33 cellular contexts compared by ENCODE assay signal in the genomic region with DNA sequence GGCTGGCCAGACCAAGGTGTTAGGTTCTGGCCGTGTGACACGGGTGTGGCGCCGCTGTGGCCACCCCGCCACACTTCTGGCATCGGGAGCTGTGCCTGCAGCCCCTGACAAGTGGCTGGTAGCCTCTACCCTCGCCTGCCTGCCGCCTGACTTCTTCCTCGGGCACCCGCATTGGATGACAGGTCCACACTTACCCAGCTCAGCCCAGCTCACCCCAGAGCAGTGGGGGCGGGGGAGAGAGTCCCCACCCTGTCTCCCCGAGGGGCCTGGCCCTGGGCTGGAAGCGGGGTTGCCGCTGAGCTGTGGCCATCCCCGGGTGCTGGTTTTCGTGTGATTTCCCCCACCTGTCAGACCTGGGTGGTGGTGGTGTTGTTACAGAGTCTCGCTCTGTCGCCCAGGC. TPM values are rescaled to one million over a fixed set of nuclear protein-coding genes. Genes with fewer than 3 reads are reported as not detected.
DNase-seq lines count a peak whose midpoint lies in the region; ATAC-seq, FAIRE-seq and TF ChIP-seq lines count a peak whose summit lies in the region.
"Had no signal": no experiment of that assay in that cellular context is flagged by ENCODE, and none has a peak within 500 bp of the region (broad histone marks: within the 10 kb centered on the region; RNA-seq: fewer than 3 reads in every experiment).

No MANE protein-coding gene starts in this region.

- FAIRE-seq in K562 (lab: Jason Lieb, UNC): no peak
- FAIRE-seq: colon, G401.6, HTR-8/SVneo had no signal

- no peak overlapping the region for H4K91ac ChIP-seq in neuronal stem cell (ENCODE audit: low read depth, low read length, poor library complexity)

- H3K27ac Mint-ChIP-seq in T-cell (no peak overlapping the region), immature natural killer cell (no peak overlapping the region)
- H3K27ac Mint-ChIP-seq: activated naive CD4-positive, alpha-beta T cell treated with anti-CD3 and anti-CD28 coated beads, Interleukin-2, amount 50 U/mL, for 24 hours had no signal

- no peaks in the 10 kb centered on the region for H3K36me3 Mint-ChIP-seq in T-cell
- H3K36me3 Mint-ChIP-seq in immature natural killer cell: no peaks in the 10 kb centered on the region
- H3K36me3 Mint-ChIP-seq: activated naive CD4-positive, alpha-beta T cell treated with anti-CD3 and anti-CD28 coated beads, Interleukin-2, amount 50 U/mL, for 24 hours had no signal

- H3K36me3 ChIP-seq in BLaER1 (no peaks in the 10 kb centered on the region), Karpas-422 (ENCODE audit: insufficient read depth, low read length) (no peaks in the 10 kb centered on the region), K562 (ENCODE audit: control insufficient read depth, insufficient read depth, low read length) (no peaks in the 10 kb centered on the region), neuronal stem cell (replicated peaks in 1 of 2; ENCODE audit: control insufficient read depth in 2 of 2, insufficient read depth in 2 of 2, low read length in 2 of 2) (no peaks in the 10 kb centered on the region)
- H3K36me3 ChIP-seq: MG63 had no signal

- intact Hi-C loops in K562 (cut with micrococcal nuclease): no loop called here

- H2AFZ ChIP-seq in Karpas-422 (ENCODE audit: low read length) (no peak overlapping the region), K562 (ENCODE audit: low read depth, low read length) (peak overlapping the region; percentile 38; the same call in 1 of the 2 replicates), neuronal stem cell (ENCODE audit: low read length) (no peak overlapping the region)

- no peak overlapping the region for H4K8ac ChIP-seq in neuronal stem cell (ENCODE audit: low read depth, low read length)

- H3K14ac ChIP-seq in neuronal stem cell (ENCODE audit: low read length): peak overlapping the region; percentile 71

- WGBS in K562 (ENCODE audit: insufficient coverage, low coverage, missing lambda C conversion rate): 14% methylated on average over 13 of the region's 18 CpGs
- no CpG with 5 or more reads among the region's 18 CpGs for WGBS in neuronal stem cell (ENCODE audit: extremely low coverage in 2 of 2, insufficient read length in 2 of 2, insufficient replicate concordance in 1 of 2), 2 donors

- H2BK15ac ChIP-seq in neuronal stem cell (ENCODE audit: low read length): no peak overlapping the region

- peak overlapping the region; percentile 10 for H2BK12ac ChIP-seq in neuronal stem cell (ENCODE audit: low read length)

- H2BK120ac ChIP-seq in neuronal stem cell (ENCODE audit: low read depth, low read length): no peak overlapping the region

- no peak for TF ChIP-seq RAD21 in K562 (CRISPR knock-in tag; conservative IDR thresholded peaks at IDR 0.05 in 1 of 2, IDR thresholded peaks at IDR 0.05 in 1 of 2)

- POLR2A ChIA-PET in K562 (lab: Yijun Ruan, JAX) (interaction anchor here (0.5 to 1.4 kb wide), 3 partner anchors 13 to 251 kb away, joined by 3 to 5 read pairs (median 4); no protein-coding TSS in a partner anchor), T-cell (lab: Charles Lee) (no interaction called here)

- H3K4me3 ChIP-seq in BLaER1 (no peak overlapping the region), Karpas-422 (ENCODE audit: low read length) (no peak overlapping the region), K562 (no peak overlapping the region), neuronal stem cell (ENCODE audit: low read length in 2 of 2) (no peak overlapping the region)
- H3K4me3 ChIP-seq: MG63 had no signal

- H3K4ac ChIP-seq in neuronal stem cell (ENCODE audit: low read length): no peak overlapping the region

- H3K27me3 ChIP-seq in BLaER1 (no peaks in the 10 kb centered on the region), Karpas-422 (ENCODE audit: low read length) (no peaks in the 10 kb centered on the region; the same call in 1 of the 2 replicates), K562 (ENCODE audit: control insufficient read depth in 2 of 2, insufficient read depth in 2 of 2, low read length in 2 of 2) (peaks cover 43 to 87% of the 10 kb centered on the region in 2 experiments), neuronal stem cell (ENCODE audit: control insufficient read depth in 3 of 3, insufficient read depth in 3 of 3, low read depth in 1 of 3, low read length in 3 of 3) (peaks cover 0 to 32% (median 0%) of the 10 kb centered on the region in 3 experiments)

- no peak for TF ChIP-seq EP300 in K562 (IDR thresholded peaks at IDR 0.05; ENCODE audit: low read length)

- no peak overlapping the region for H2AK5ac ChIP-seq in neuronal stem cell (ENCODE audit: low read depth, low read length)

- in situ Hi-C loops in K562 (cut with MboI): no loop called here

- BruUV-seq in K562 (replicated peaks; lab: Mats Ljungman, UMichigan): no TSS peak

- ATAC-seq in K562 (peak; percentile 26), HG03108 (IDR thresholded peaks at IDR 0.05; ENCODE audit: unreplicated experiment) (no peak), T-cell (replicated peaks in 1 of 4) (no peak)
- ATAC-seq: left lobe of liver, Panc1 had no signal

- no peaks in the 10 kb centered on the region for H3K9me2 ChIP-seq in Karpas-422 (replicated peaks; ENCODE audit: insufficient read depth, low read length)

- no peaks in the 10 kb centered on the region for H3K79me2 ChIP-seq in Karpas-422 (ENCODE audit: low read length)
- H3K79me2 ChIP-seq in K562 (ENCODE audit: control insufficient read depth, insufficient read depth, low read length): no peaks in the 10 kb centered on the region

- peaks cover 44% of the 10 kb centered on the region for H3K4me1 ChIP-seq in BLaER1
- peaks cover 46% of the 10 kb centered on the region for H3K4me1 ChIP-seq in Karpas-422 (ENCODE audit: low read length)
- H3K4me1 ChIP-seq in K562 (replicated peaks in 1 of 2; ENCODE audit: control insufficient read depth in 2 of 2, insufficient read depth in 2 of 2, low read length in 2 of 2): peaks cover 8 to 87% of the 10 kb centered on the region in 2 experiments; a peak in 4 of 5 replicates
- peaks cover 8 to 10% of the 10 kb centered on the region in 2 donors for H3K4me1 ChIP-seq in neuronal stem cell (ENCODE audit: control insufficient read depth in 2 of 2, insufficient read depth in 1 of 2, low read depth in 1 of 2, low read length in 2 of 2)
- H3K4me1 ChIP-seq: Caco-2 had no signal

- peak overlapping the region; percentile 50 for H3K4me2 ChIP-seq in BLaER1
- peak overlapping the region; percentile 75 for H3K4me2 ChIP-seq in Karpas-422 (ENCODE audit: low read depth, low read length, poor library complexity, severe bottlenecking)
- 0 out of 2 replicates have a peak overlapping the region, but pooled peaks have one; percentile 11 for H3K4me2 ChIP-seq in K562 (ENCODE audit: insufficient read depth, low read length)
- H3K4me2 ChIP-seq in neuronal stem cell (ENCODE audit: insufficient read depth, low read length, poor library complexity, severe bottlenecking): no peak overlapping the region

- H3K27ac ChIP-seq in BLaER1: no peak overlapping the region
- H3K27ac ChIP-seq in Karpas-422 (ENCODE audit: low read length): no peak overlapping the region
- H3K27ac ChIP-seq in K562 (ENCODE audit: extremely low read depth, low read depth, low read length): no peak overlapping the region
- H3K27ac ChIP-seq in neuronal stem cell (replicated peaks; ENCODE audit: low read length): no peak overlapping the region
- H3K27ac ChIP-seq: epithelial cell of prostate had no signal

- H3K79me1 ChIP-seq in neuronal stem cell (ENCODE audit: low read depth, low read length): no peaks in the 10 kb centered on the region

- DNase-seq in Karpas-422: no peak
- no peak for DNase-seq in K562 (ENCODE audit: extremely low read depth in 1 of 4, low spot score in 3 of 4)
- DNase-seq in neuronal stem cell (ENCODE audit: low spot score): no peak
- no peak for DNase-seq in NCI-H510A treated with DMSO at 0.1 percent for 48 hours (lab: John Stamatoyannopoulos, UW)
- no peak for DNase-seq in T-cell
- no peak for DNase-seq in immature natural killer cell
- DNase-seq: ACHN; activated CD4-positive, alpha-beta T cell treated with anti-CD3 and anti-CD28 coated beads for 48 hours; amygdala; Caco-2; effector CD4-positive, alpha-beta T cell; KBM-7; MG63; NCI-H1105 treated with DMSO at 0.1 percent for 48 hours; NCI-H1930; NCI-H69; nucleus accumbens; SIG-M5; stimulated activated CD4-positive, alpha-beta T cell treated with anti-CD3 and anti-CD28 coated beads, Interleukin-15, amount 100 ng/mL, for 24 hours; stimulated activated CD4-positive, alpha-beta T cell treated with anti-CD3 and anti-CD28 coated beads, Interleukin-4, amount 100 ng/mL, for 4 hours; substantia nigra; SW 1271; T-helper 9 cell; trophoblast cell had no signal

- H3K27me3 Mint-ChIP-seq in T-cell (peaks cover 3 to 6% of the 10 kb centered on the region in 2 donors), immature natural killer cell (ENCODE audit: low read depth in 3 of 3) (peaks cover 5 to 8% (median 5%) of the 10 kb centered on the region in 3 donors)
- H3K27me3 Mint-ChIP-seq: activated naive CD4-positive, alpha-beta T cell treated with anti-CD3 and anti-CD28 coated beads, Interleukin-2, amount 50 U/mL, for 24 hours had no signal

- TF ChIP-seq CTCF in K562 (IDR thresholded peaks at IDR 0.05 in 2 of 3, conservative IDR thresholded peaks at IDR 0.05 in 1 of 3; ENCODE audit: insufficient read depth in 2 of 3, low read depth in 1 of 3, low read length in 3 of 3): no peak

- H3K9me3 ChIP-seq in BLaER1 (no peaks in the 10 kb centered on the region), Karpas-422 (ENCODE audit: low read length) (no peaks in the 10 kb centered on the region), K562 (replicated peaks; ENCODE audit: control insufficient read depth, insufficient read depth, low read depth, low read length) (no peaks in the 10 kb centered on the region), neuronal stem cell (replicated peaks in 1 of 2; ENCODE audit: control insufficient read depth in 2 of 2, insufficient read depth in 1 of 2, low read depth in 1 of 2, low read length in 2 of 2) (no peaks in the 10 kb centered on the region)
- H3K9me3 ChIP-seq: Caco-2, MG63 had no signal

- H3K9me3 Mint-ChIP-seq in T-cell (no peaks in the 10 kb centered on the region), immature natural killer cell (no peaks in the 10 kb centered on the region)
- H3K9me3 Mint-ChIP-seq: activated naive CD4-positive, alpha-beta T cell treated with anti-CD3 and anti-CD28 coated beads, Interleukin-2, amount 50 U/mL, for 24 hours had no signal

- no peak overlapping the region for H3K18ac ChIP-seq in neuronal stem cell (ENCODE audit: low read length)

- CTCF ChIA-PET in K562 (lab: Yijun Ruan, JAX; ENCODE audit: low intra/inter-chr PET ratio) (no interaction called here), T-cell (lab: Charles Lee) (no interaction called here)

- H3K23ac ChIP-seq in neuronal stem cell (ENCODE audit: low read depth, low read length, poor library complexity): no peak overlapping the region

- H3K9me1 ChIP-seq in K562 (ENCODE audit: control insufficient read depth, insufficient read depth, low read length): peaks cover 3% of the 10 kb centered on the region

- H4K20me1 ChIP-seq in BLaER1 (no peaks in the 10 kb centered on the region), Karpas-422 (ENCODE audit: insufficient read depth, low read depth, low read length) (peaks cover 32% of the 10 kb centered on the region), K562 (replicated peaks; ENCODE audit: control insufficient read depth, insufficient read depth, low read length) (peaks cover 22% of the 10 kb centered on the region; the same call in 1 of the 2 replicates)

- TF ChIP-seq POLR2A in K562 (conservative IDR thresholded peaks at IDR 0.05): no peak

- H3K4me1 Mint-ChIP-seq in T-cell (peaks cover 8 to 19% (median 16%) of the 10 kb centered on the region in 3 donors), immature natural killer cell (no peaks in the 10 kb centered on the region)

- H3K9ac ChIP-seq in BLaER1: no peak overlapping the region
- H3K9ac ChIP-seq in Karpas-422 (ENCODE audit: low read length): no peak overlapping the region
- peak overlapping the region in 1 of 2 experiments; percentile 58; a peak in 1 of 4 replicates for H3K9ac ChIP-seq in K562 (ENCODE audit: insufficient read depth in 1 of 2, low read depth in 2 of 2, low read length in 2 of 2)
- H3K9ac ChIP-seq in neuronal stem cell (ENCODE audit: low read depth, low read length, poor library complexity): no peak overlapping the region

- H3K4me3 Mint-ChIP-seq in T-cell (no peak overlapping the region), immature natural killer cell (no peak overlapping the region)
- H3K4me3 Mint-ChIP-seq: activated naive CD4-positive, alpha-beta T cell treated with anti-CD3 and anti-CD28 coated beads, Interleukin-2, amount 50 U/mL, for 24 hours had no signal

- H2BK5ac ChIP-seq in neuronal stem cell (ENCODE audit: low read length): no peak overlapping the region

RNA-seq across cellular contexts. Expression of gene ACSF3, which starts 53.9 kb away (rescaled TPM):
- total RNA-seq in Karpas-422 (2014; rRNA removed; shearing (Covaris generic); ENCODE audit: low replicate concordance): 30.4 and 49.4 TPM in 2 replicates
- 55.6 and 73.7 TPM in 2 replicates for total RNA-seq in K562 (2011; cell fraction: chromatin; rRNA removed; ENCODE audit: low replicate concordance)
- 44.2 and 45.9 TPM in 2 replicates for total RNA-seq in K562 (2011; cell fraction: nucleolus; rRNA removed)
- 35.3 and 39.0 TPM in 2 replicates for total RNA-seq in K562 (2011; cell fraction: nucleoplasm; rRNA removed)
- total RNA-seq in K562 (2014; rRNA removed) (28.5 and 37.0 TPM in 2 replicates), K562 (2014; rRNA removed; fragmentation: Illumina TruSeq; extraction: Trizol) (14.0 and 14.6 TPM in 2 replicates), K562 (2015; rRNA removed; fragmentation: Illumina TruSeq; extraction: Trizol) (14.5 and 16.9 TPM in 2 replicates), K562 (2021) (31.7 and 32.8 TPM in 2 replicates), T-cell (100 to 1,000 TPM in 1 of 5 donors, 10 to 100 TPM in 4; 70.5 to 102 (median 79.9) TPM)
- polyA plus RNA-seq in K562 (2011; rRNA removed) (14.9 and 15.9 TPM in 2 replicates), K562 (2014; fragmentation: Illumina TruSeq; extraction: Trizol) (14.7 and 21.0 TPM in 2 replicates), K562 (2014; fragmentation: Nextera tagmentation; extraction: Ambion mirVana) (1 to 10 TPM in 1 of 2 experiments, under 1 TPM in 1; 0.77 to 1.9 TPM), K562 (2014; rRNA removed) (27.3 and 29.8 TPM in 2 replicates), immature natural killer cell (10 to 100 TPM; 22.7 to 27.7 (median 24.1) TPM)
- 12.9 and 34.5 TPM in 2 replicates for polyA plus RNA-seq in K562 (2011; cell fraction: cytosol; rRNA removed)
- 22.1 and 40.2 TPM in 2 replicates for polyA plus RNA-seq in K562 (2011; cell fraction: nucleus; rRNA removed)
- polyA plus RNA-seq in K562 (2012): 16.9 and 29.2 TPM in 2 replicates
- polyA minus RNA-seq in K562 (2011; rRNA and poly(A)+ RNA removed): 16.2 and 17.6 TPM in 2 replicates
- polyA minus RNA-seq in K562 (2011; cell fraction: cytosol; rRNA and poly(A)+ RNA removed): 40.6 and 53.1 TPM in 2 replicates
- 21.0 and 22.3 TPM in 2 replicates for polyA minus RNA-seq in K562 (2011; cell fraction: nucleus; rRNA and poly(A)+ RNA removed)
- 8.9 TPM for polyA plus RNA-seq in neuronal stem cell (2013, experiment 1 of 2)
- polyA plus RNA-seq in neuronal stem cell (2013, experiment 2 of 2): 9.7 TPM
